Comparison of ENCODE assay signal across 8 cellular contexts in the genomic region with DNA sequence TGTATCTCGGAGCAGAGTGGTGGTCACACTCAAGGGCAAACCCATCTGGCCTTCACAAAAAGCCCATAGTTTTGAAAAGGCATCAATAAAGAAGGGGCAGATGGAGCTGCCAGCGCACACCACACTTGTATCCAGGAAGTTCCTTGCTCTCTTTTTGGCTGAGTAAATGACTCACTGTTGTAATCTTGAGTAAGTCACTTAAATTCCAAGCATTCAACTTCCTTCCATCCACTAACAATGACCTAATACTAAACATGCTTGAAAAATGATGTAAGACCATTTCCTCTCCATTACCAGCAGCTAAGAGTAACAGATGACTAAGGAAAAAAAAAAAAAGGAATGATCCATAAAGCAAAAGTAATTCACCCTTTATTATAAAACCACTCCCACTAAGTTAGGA. TPM values are rescaled to one million over a fixed set of nuclear protein-coding genes. Genes with fewer than 3 reads are reported as not detected.
DNase-seq lines count a peak whose midpoint lies in the region; TF ChIP-seq lines count a peak whose summit lies in the region.

No MANE protein-coding gene starts in this region.

- H3K27me3 Mint-ChIP-seq in T-helper 2 cell treated with Interferon-gamma antibody and Interleukin-4, amounts not matched to agents 5 μg/mL and 100 μg/mL, for 36 hours (ENCODE audit: low read depth): peaks cover 2% of the 10 kb centered on the region

- no peak for TF ChIP-seq POLR2A in Peyer's patch (IDR thresholded peaks at IDR 0.05)
- TF ChIP-seq POLR2A in esophagus muscularis mucosa (IDR thresholded peaks at IDR 0.05; ENCODE audit: low read depth): no peak

- peak overlapping the region in 3 of 4 donors; percentile 22 to 41 (median 38) for H3K27ac ChIP-seq in Peyer's patch
- H3K27ac ChIP-seq in esophagus muscularis mucosa (replicated peaks in 1 of 4): peak overlapping the region; percentile 29 to 57 (median 48)

- 45% methylated on average over 2 of the region's 2 CpGs for WGBS in esophagus muscularis mucosa

- DNase-seq in DMS53 treated with DMSO at 0.1 percent for 48 hours (lab: John Stamatoyannopoulos, UW; ENCODE audit: unreplicated experiment) (peak; percentile 17), Peyer's patch (peak in 1 of 3 donors; percentile 51), esophagus muscularis mucosa (ENCODE audit: extremely low spot score) (no peak), non-pigmented ciliary epithelial cell (ENCODE audit: low read depth) (peak; percentile 97), NCI-H2227 treated with DMSO at 0.1 percent for 48 hours (lab: John Stamatoyannopoulos, UW) (no peak), SK-N-DZ (ENCODE audit: low spot score) (no peak), T-helper 2 cell (no peak)
- no peak for DNase-seq in T-helper 2 cell treated with Interferon-gamma antibody and Interleukin-4, amounts not matched to agents 5 μg/mL and 100 μg/mL, for 36 hours (ENCODE audit: low spot score)

- H3K27ac Mint-ChIP-seq in T-helper 2 cell treated with Interferon-gamma antibody and Interleukin-4, amounts not matched to agents 5 μg/mL and 100 μg/mL, for 36 hours: no peak overlapping the region

- H3K27me3 ChIP-seq in Peyer's patch: no peaks in the 10 kb centered on the region
- no peaks in the 10 kb centered on the region for H3K27me3 ChIP-seq in esophagus muscularis mucosa

- no peaks in the 10 kb centered on the region for H3K36me3 Mint-ChIP-seq in T-helper 2 cell treated with Interferon-gamma antibody and Interleukin-4, amounts not matched to agents 5 μg/mL and 100 μg/mL, for 36 hours (ENCODE audit: low read depth)

- TF ChIP-seq EP300 in esophagus muscularis mucosa (IDR thresholded peaks at IDR 0.05): no peak

- no peaks in the 10 kb centered on the region for H3K4me1 Mint-ChIP-seq in T-helper 2 cell treated with Interferon-gamma antibody and Interleukin-4, amounts not matched to agents 5 μg/mL and 100 μg/mL, for 36 hours (ENCODE audit: low read depth)

- H3K36me3 ChIP-seq in Peyer's patch: no peaks in the 10 kb centered on the region
- no peaks in the 10 kb centered on the region for H3K36me3 ChIP-seq in esophagus muscularis mucosa

- TF ChIP-seq CTCF in Peyer's patch (IDR thresholded peaks at IDR 0.05) (no peak), esophagus muscularis mucosa (IDR thresholded peaks at IDR 0.05) (no peak)

- intact Hi-C loops in esophagus muscularis mucosa (cut with DNase I): loop anchor here (5.0 kb wide), 1 partner anchor 109 kb away; a partner anchor contains a TSS

- H3K4me3 ChIP-seq in Peyer's patch (no peak overlapping the region), esophagus muscularis mucosa (no peak overlapping the region)

- no peaks in the 10 kb centered on the region for H3K4me1 ChIP-seq in Peyer's patch
- peaks cover 15 to 40% (median 23%) of the 10 kb centered on the region in 4 donors for H3K4me1 ChIP-seq in esophagus muscularis mucosa

- H3K4me3 Mint-ChIP-seq in T-helper 2 cell treated with Interferon-gamma antibody and Interleukin-4, amounts not matched to agents 5 μg/mL and 100 μg/mL, for 36 hours: no peak overlapping the region

- H3K9me3 Mint-ChIP-seq in T-helper 2 cell treated with Interferon-gamma antibody and Interleukin-4, amounts not matched to agents 5 μg/mL and 100 μg/mL, for 36 hours: no peaks in the 10 kb centered on the region

- H3K9me3 ChIP-seq in Peyer's patch (no peaks in the 10 kb centered on the region), esophagus muscularis mucosa (no peaks in the 10 kb centered on the region)

RNA-seq across cellular contexts. Expression of a gene that starts 32.4 kb away (rescaled TPM):
- not detected for total RNA-seq in Peyer's patch
- 1 to 10 TPM in 1 of 4 donors, under 1 TPM in 3; 0.50 to 2.1 (median 0.61) TPM for total RNA-seq in esophagus muscularis mucosa
- polyA plus RNA-seq in SK-N-DZ (2014; cell fraction: cytosol; rRNA removed): not detected in 2 replicates
- not detected in 2 replicates for polyA plus RNA-seq in SK-N-DZ (2014; cell fraction: nucleus; rRNA removed)

Comparison
In these comparisons a context has a peak if more than half of its experiments do, and no peak if none do; other contexts are left out.
1. DNase-seq: peak in DMS53 treated with DMSO at 0.1 percent for 48 hours (single experiment) and non-pigmented ciliary epithelial cell (single experiment); none in esophagus muscularis mucosa (single experiment), T-helper 2 cell treated with Interferon-gamma antibody and Interleukin-4, amounts not matched to agents 5 μg/mL and 100 μg/mL, for 36 hours (single experiment), NCI-H2227 treated with DMSO at 0.1 percent for 48 hours (single experiment), SK-N-DZ (single experiment) and T-helper 2 cell (0 of 5).